Comparison of ENCODE assay signal across 14 cellular contexts in the genomic region with DNA sequence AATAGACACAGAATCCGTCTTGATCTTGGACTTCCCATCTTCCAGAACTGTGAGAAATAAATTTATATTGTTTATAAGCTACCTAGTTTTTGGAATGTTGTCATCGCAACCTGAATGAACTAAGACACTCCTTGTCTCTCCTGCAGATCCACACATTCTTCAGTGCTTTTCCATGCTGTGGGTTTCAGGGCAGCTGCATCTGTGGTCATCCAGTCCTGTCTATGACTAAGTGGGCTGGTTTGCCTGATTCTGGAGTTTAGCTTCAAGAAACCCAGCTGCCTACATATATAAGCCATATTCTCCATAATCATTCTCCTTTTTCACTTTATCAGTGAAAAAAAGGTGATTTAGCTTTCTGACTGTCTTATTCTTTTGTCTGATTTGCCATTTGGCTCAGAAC.
DNase-seq lines count a peak whose midpoint lies in the region; ATAC-seq and TF ChIP-seq lines count a peak whose summit lies in the region.
"Had no signal": no experiment of that assay in that cellular context is flagged by ENCODE, and none has a peak within 500 bp of the region (broad histone marks: within the 10 kb centered on the region; RNA-seq: fewer than 3 reads in every experiment).

No MANE protein-coding gene starts in this region.

- no peak for TF ChIP-seq CTCF in epithelial cell of esophagus (IDR thresholded peaks at IDR 0.05; ENCODE audit: insufficient read depth, low read depth, low read length, missing control alignments)
- TF ChIP-seq CTCF in gastroesophageal sphincter (IDR thresholded peaks at IDR 0.05): no peak

- no peak overlapping the region for H2BK12ac ChIP-seq in trophoblast cell (ENCODE audit: low read length)

- no peak overlapping the region for H3K4ac ChIP-seq in trophoblast cell (ENCODE audit: low read depth, low read length)

- H2AK5ac ChIP-seq in trophoblast cell (ENCODE audit: low read length): no peak overlapping the region

- no peak for TF ChIP-seq EP300 in gastroesophageal sphincter (IDR thresholded peaks at IDR 0.05)

- H2BK5ac ChIP-seq in trophoblast cell (ENCODE audit: low read depth, low read length, poor library complexity): no peak overlapping the region

- TF ChIP-seq POLR2A in gastroesophageal sphincter (IDR thresholded peaks at IDR 0.05): no peak

- no peaks in the 10 kb centered on the region for H3K4me1 ChIP-seq in trophoblast cell (ENCODE audit: control insufficient read depth in 1 of 2, insufficient read depth in 2 of 2, low read length in 2 of 2)
- H3K4me1 ChIP-seq in gastroesophageal sphincter: no peaks in the 10 kb centered on the region

- H3K23ac ChIP-seq in trophoblast cell (ENCODE audit: low read length): no peak overlapping the region

- peak; percentile 63 for DNase-seq in AG20443 (ENCODE audit: low spot score)
- peak; percentile 92 for DNase-seq in LHCN-M2 (ENCODE audit: low read depth)
- peak; percentile 21 for DNase-seq in epithelial cell of esophagus (ENCODE audit: low read depth)
- DNase-seq in trophoblast cell: peak; percentile 69 to 80
- DNase-seq in stimulated activated CD4-positive, alpha-beta T cell treated with anti-CD3 and anti-CD28 coated beads, Interleukin-4, amount 100 ng/mL, for 4 hours: no peak
- DNase-seq in activated CD4-positive, alpha-beta T cell treated with anti-CD3 and anti-CD28 coated beads for 4 hours: no peak
- DNase-seq: COR-L47, H9, NCI-H1417 treated with DMSO at 0.1 percent for 48 hours, NCI-H1930, SIG-M5 had no signal

- H3K9ac ChIP-seq in trophoblast cell (ENCODE audit: low read length): no peak overlapping the region

- H3K9me3 ChIP-seq in trophoblast cell (ENCODE audit: insufficient read depth, low read depth, low read length) (no peaks in the 10 kb centered on the region), gastroesophageal sphincter (no peaks in the 10 kb centered on the region)

- H3K36me3 ChIP-seq in trophoblast cell (ENCODE audit: control insufficient read depth in 1 of 2, insufficient read depth in 2 of 2, low read length in 2 of 2) (no peaks in the 10 kb centered on the region), gastroesophageal sphincter (no peaks in the 10 kb centered on the region)

- H4K12ac ChIP-seq in trophoblast cell (ENCODE audit: low read depth, low read length): no peak overlapping the region

- no peak overlapping the region for H2AFZ ChIP-seq in trophoblast cell (ENCODE audit: insufficient read depth, low read length, poor library complexity)

- H3K18ac ChIP-seq in trophoblast cell (ENCODE audit: low read length): no peak overlapping the region

- H2BK120ac ChIP-seq in trophoblast cell (ENCODE audit: insufficient read depth, low read length, poor library complexity): no peak overlapping the region

- no peak overlapping the region for H3K27ac ChIP-seq in trophoblast cell (ENCODE audit: low read depth, low read length)
- no peak overlapping the region for H3K27ac ChIP-seq in gastroesophageal sphincter
- H3K27ac ChIP-seq: HL-60 had no signal

- no peaks in the 10 kb centered on the region for H3K79me2 ChIP-seq in trophoblast cell (ENCODE audit: control insufficient read depth, insufficient read depth, low read length, poor library complexity)

- H3K4me2 ChIP-seq in trophoblast cell (ENCODE audit: low read length): no peak overlapping the region

- H4K8ac ChIP-seq in trophoblast cell (ENCODE audit: low read depth, low read length): no peak overlapping the region

- H4K91ac ChIP-seq in trophoblast cell (ENCODE audit: low read depth, low read length): no peak overlapping the region

- no peak overlapping the region for H3K4me3 ChIP-seq in epithelial cell of esophagus (ENCODE audit: low read length)
- H3K4me3 ChIP-seq in trophoblast cell (ENCODE audit: low read depth, low read length): no peak overlapping the region
- no peak overlapping the region for H3K4me3 ChIP-seq in gastroesophageal sphincter

- WGBS in trophoblast cell (ENCODE audit: extremely low coverage, insufficient coverage, insufficient read length): no CpG with 5 or more reads among the region's 2 CpGs
- 76 to 100% methylated on average over 2 of the region's 2 CpGs for WGBS in gastroesophageal sphincter (ENCODE audit: low coverage in 1 of 2), 2 donors

- no peak overlapping the region for H3K14ac ChIP-seq in trophoblast cell (ENCODE audit: low read length)

- ATAC-seq in HG03342 (IDR thresholded peaks at IDR 0.05; ENCODE audit: unreplicated experiment): no peak
- no peak for ATAC-seq in gastroesophageal sphincter

- no peaks in the 10 kb centered on the region for H3K27me3 ChIP-seq in trophoblast cell (ENCODE audit: insufficient read depth, low read length)
- no peaks in the 10 kb centered on the region for H3K27me3 ChIP-seq in gastroesophageal sphincter

- no peaks in the 10 kb centered on the region for H3K79me1 ChIP-seq in trophoblast cell (ENCODE audit: low read length)

Comparison
In these comparisons a context has a peak if more than half of its experiments do, and no peak if none do; other contexts are left out.
1. DNase-seq: peak in AG20443 (single experiment), LHCN-M2 (single experiment), epithelial cell of esophagus (single experiment) and trophoblast cell (2 of 2); none in stimulated activated CD4-positive, alpha-beta T cell treated with anti-CD3 and anti-CD28 coated beads, Interleukin-4, amount 100 ng/mL, for 4 hours (0 of 2) and activated CD4-positive, alpha-beta T cell treated with anti-CD3 and anti-CD28 coated beads for 4 hours (0 of 2).